In genomic region chr17:43556292-43556691, GRCh38 we compare ENCODE assay signal across 9 cellular contexts. TPM values are rescaled to one million over a fixed set of nuclear protein-coding genes. Genes with fewer than 3 reads are reported as not detected.
DNase-seq lines count a peak whose midpoint lies in the region; ATAC-seq, FAIRE-seq and TF ChIP-seq lines count a peak whose summit lies in the region.
"Had no signal": no experiment of that assay in that cellular context is flagged by ENCODE, and none has a peak within 500 bp of the region (broad histone marks: within the 10 kb centered on the region; RNA-seq: fewer than 3 reads in every experiment).

No MANE protein-coding gene starts in this region.

- no peaks in the 10 kb centered on the region for H3K36me3 ChIP-seq in Peyer's patch
- no peaks in the 10 kb centered on the region for H3K36me3 ChIP-seq in tibial artery

- no peak overlapping the region for H3K4me3 Mint-ChIP-seq in activated CD8-positive, alpha-beta memory T cell treated with anti-CD3 and anti-CD28 coated beads, Interleukin-2, amount 10 ng/mL, durations not matched to agents 7 days and 5 days
- H3K4me3 Mint-ChIP-seq: central memory CD8-positive, alpha-beta T cell had no signal

- H3K9me3 ChIP-seq in Peyer's patch (no peaks in the 10 kb centered on the region), tibial artery (no peaks in the 10 kb centered on the region)

- DNase-seq in activated CD8-positive, alpha-beta memory T cell treated with anti-CD3 and anti-CD28 coated beads, Interleukin-2, amount 10 ng/mL, durations not matched to agents 7 days and 5 days: no peak
- no peak for DNase-seq in activated CD8-positive, alpha-beta memory T cell treated with anti-CD3 and anti-CD28 coated beads, Interleukin-2, amount 50 U/mL, for 4 hours
- DNase-seq in Peyer's patch: peak in 2 of 3 donors; percentile 66 to 81
- peak; percentile 94 to 96 for DNase-seq in foreskin fibroblast
- DNase-seq in tibial artery: peak; percentile 70 to 77
- no peak for DNase-seq in substantia nigra (lab: John Stamatoyannopoulos, UW)
- DNase-seq in NCI-H2081 treated with DMSO at 0.1 percent for 48 hours (lab: John Stamatoyannopoulos, UW): no peak
- no peak for DNase-seq in RCC 7860 (ENCODE audit: low spot score)

- no peak for FAIRE-seq in RCC 7860 (lab: Jason Lieb, UNC)

- no peaks in the 10 kb centered on the region for H3K9me3 Mint-ChIP-seq in activated CD8-positive, alpha-beta memory T cell treated with anti-CD3 and anti-CD28 coated beads, Interleukin-2, amount 10 ng/mL, durations not matched to agents 7 days and 5 days (ENCODE audit: low read depth)
- H3K9me3 Mint-ChIP-seq: central memory CD8-positive, alpha-beta T cell had no signal

- H3K27ac ChIP-seq in Peyer's patch (peak overlapping the region in 1 of 4 donors; percentile 4), tibial artery (no peak overlapping the region), substantia nigra (ENCODE audit: low read depth, low read length, poor library complexity, severe bottlenecking) (no peak overlapping the region)

- H3K4me1 Mint-ChIP-seq in activated CD8-positive, alpha-beta memory T cell treated with anti-CD3 and anti-CD28 coated beads, Interleukin-2, amount 10 ng/mL, durations not matched to agents 7 days and 5 days: peaks cover 5% of the 10 kb centered on the region
- H3K4me1 Mint-ChIP-seq: central memory CD8-positive, alpha-beta T cell had no signal

- H3K4me3 ChIP-seq in Peyer's patch: no peak overlapping the region
- no peak overlapping the region for H3K4me3 ChIP-seq in foreskin fibroblast (ENCODE audit: low read depth in 1 of 2, low read length in 2 of 2)
- H3K4me3 ChIP-seq in tibial artery: no peak overlapping the region

- no peak for TF ChIP-seq POLR2A in Peyer's patch (IDR thresholded peaks at IDR 0.05)

- H3K27me3 ChIP-seq in Peyer's patch: no peaks in the 10 kb centered on the region
- H3K27me3 ChIP-seq in tibial artery: peaks cover 0 to 6% of the 10 kb centered on the region in 2 donors

- intact Hi-C loops in tibial artery (cut with DNase I; ENCODE audit: low total_unique reads): no loop called here

- peak; percentile 20 for ATAC-seq in activated CD8-positive, alpha-beta memory T cell treated with anti-CD3 and anti-CD28 coated beads, Interleukin-2, amount 10 ng/mL, durations not matched to agents 7 days and 5 days

- CTCF ChIA-PET in activated CD8-positive, alpha-beta memory T cell treated with anti-CD3 and anti-CD28 coated beads, Interleukin-2, amount 10 ng/mL, durations not matched to agents 7 days and 5 days (lab: Charles Lee): interaction anchor here (0.9 kb wide), 1 partner anchor 9 kb away, joined by 3 read pairs; no protein-coding TSS in a partner anchor

- H3K4me1 ChIP-seq in Peyer's patch (peaks cover 0 to 28% (median 2%) of the 10 kb centered on the region in 4 donors), tibial artery (no peaks in the 10 kb centered on the region)

- H3K27ac Mint-ChIP-seq in activated CD8-positive, alpha-beta memory T cell treated with anti-CD3 and anti-CD28 coated beads, Interleukin-2, amount 10 ng/mL, durations not matched to agents 7 days and 5 days: no peak overlapping the region

- peaks cover 35% of the 10 kb centered on the region for H3K27me3 Mint-ChIP-seq in activated CD8-positive, alpha-beta memory T cell treated with anti-CD3 and anti-CD28 coated beads, Interleukin-2, amount 10 ng/mL, durations not matched to agents 7 days and 5 days

- H3K36me3 Mint-ChIP-seq in activated CD8-positive, alpha-beta memory T cell treated with anti-CD3 and anti-CD28 coated beads, Interleukin-2, amount 10 ng/mL, durations not matched to agents 7 days and 5 days: no peaks in the 10 kb centered on the region

- no peak for TF ChIP-seq CTCF in Peyer's patch (IDR thresholded peaks at IDR 0.05)
- TF ChIP-seq CTCF in foreskin fibroblast (IDR thresholded peaks at IDR 0.05; ENCODE audit: low read depth, low read length): no peak
- no peak for TF ChIP-seq CTCF in tibial artery (IDR thresholded peaks at IDR 0.05)

RNA-seq across cellular contexts. Expression of gene ETV4, which starts 10.2 kb away (rescaled TPM):
- 1 to 10 TPM in 1 of 2 experiments, under 1 TPM in 1; 0.82 to 1.9 TPM for total RNA-seq in activated CD8-positive, alpha-beta memory T cell treated with anti-CD3 and anti-CD28 coated beads, Interleukin-2, amount 10 ng/mL, durations not matched to agents 7 days and 5 days
- total RNA-seq in Peyer's patch: 10 to 100 TPM in 2 of 4 donors, 1 to 10 TPM in 2; 3.0 to 20.2 (median 9.3) TPM

Comparison
In these comparisons a context has a peak if more than half of its experiments do, and no peak if none do; other contexts are left out.
1. DNase-seq: peak in Peyer's patch (2 of 3), foreskin fibroblast (2 of 2) and tibial artery (2 of 2); none in activated CD8-positive, alpha-beta memory T cell treated with anti-CD3 and anti-CD28 coated beads, Interleukin-2, amount 10 ng/mL, durations not matched to agents 7 days and 5 days (single experiment), activated CD8-positive, alpha-beta memory T cell treated with anti-CD3 and anti-CD28 coated beads, Interleukin-2, amount 50 U/mL, for 4 hours (single experiment), substantia nigra (0 of 49), NCI-H2081 treated with DMSO at 0.1 percent for 48 hours (single experiment) and RCC 7860 (single experiment).